Comparison of ENCODE assay signal across 17 cellular contexts in genomic region chrX:119997570-119997969, GRCh38. TPM values are rescaled to one million over a fixed set of nuclear protein-coding genes. Genes with fewer than 3 reads are reported as not detected.
A peak's percentile ranks its signal among the peaks of the same experiment; 100 is the strongest.
DNase-seq lines count a peak whose midpoint lies in the region; ATAC-seq and TF ChIP-seq lines count a peak whose summit lies in the region.
"Had no signal": no experiment of that assay in that cellular context is flagged by ENCODE, and none has a peak within 500 bp of the region (broad histone marks: within the 10 kb centered on the region; RNA-seq: fewer than 3 reads in every experiment).

No MANE protein-coding gene starts in this region.

- H3F3A ChIP-seq in DOHH2 (ENCODE audit: control insufficient read depth, insufficient read depth), result no peaks in the 10 kb centered on the region

- intact Hi-C loops in right lobe of liver (cut with DNase I), result no loop called here

- H3K9ac ChIP-seq in OCI-LY3 (ENCODE audit: low read length), result no peak overlapping the region

- peak overlapping the region; percentile 56 for H3K27ac ChIP-seq in DOHH2 (ENCODE audit: low read depth, low read length)
- no peak overlapping the region for H3K27ac ChIP-seq in OCI-LY3 (ENCODE audit: low read length)
- no peak overlapping the region for H3K27ac ChIP-seq in right lobe of liver
- H3K27ac ChIP-seq: 22Rv1, A549, C4-2B had no signal

- peak overlapping the region; percentile 61 for H3K4me2 ChIP-seq in DOHH2 (ENCODE audit: low read length)
- peak overlapping the region; percentile 22 for H3K4me2 ChIP-seq in OCI-LY3 (ENCODE audit: low read length)
- H3K4me2 ChIP-seq: A549 had no signal

- H3K27me3 ChIP-seq in DOHH2 (ENCODE audit: control insufficient read depth, low read length), result peaks cover 25% of the 10 kb centered on the region
- peaks cover 26% of the 10 kb centered on the region for H3K27me3 ChIP-seq in OCI-LY3 (ENCODE audit: low read depth, low read length)
- peaks cover 5 to 54% of the 10 kb centered on the region in 2 donors for H3K27me3 ChIP-seq in right lobe of liver

- H3K4me3 ChIP-seq in DOHH2 (ENCODE audit: low read length) (peak overlapping the region; percentile 46), OCI-LY3 (ENCODE audit: low read length) (no peak overlapping the region), right lobe of liver (no peak overlapping the region)
- H3K4me3 ChIP-seq: A549 had no signal

- ATAC-seq in HG02798 (IDR thresholded peaks at IDR 0.05; ENCODE audit: poor library complexity, unreplicated experiment) (peak; percentile 37), right lobe of liver (no peak), HG03432 (IDR thresholded peaks at IDR 0.05; ENCODE audit: unreplicated experiment) (no peak)
- ATAC-seq: A549 had no signal

- DNase-seq in germinal center (ENCODE audit: low spot score) (peak; percentile 24), right lobe of liver (no peak), GM19240 (ENCODE audit: insufficient read length, low spot score) (no peak)
- DNase-seq: AML-193; Caco-2; CD4-positive, alpha-beta T cell; GDM1; GOT3; H9; KG1 had no signal

- H2AFZ ChIP-seq in OCI-LY3 (ENCODE audit: low read depth, low read length), result no peak overlapping the region

- no peak for TF ChIP-seq POLR2A in right lobe of liver (IDR thresholded peaks at IDR 0.05)

- H3K36me3 ChIP-seq in DOHH2 (ENCODE audit: control insufficient read depth, low read length) (no peaks in the 10 kb centered on the region), OCI-LY3 (replicated peaks; ENCODE audit: low read depth, low read length) (no peaks in the 10 kb centered on the region), right lobe of liver (no peaks in the 10 kb centered on the region)

- TF ChIP-seq CTCF in DOHH2 (IDR thresholded peaks at IDR 0.05; ENCODE audit: low read depth, low read length, poor library complexity, severe bottlenecking) (no peak), OCI-LY3 (IDR thresholded peaks at IDR 0.05; ENCODE audit: low read depth, low read length) (no peak), right lobe of liver (IDR thresholded peaks at IDR 0.05) (no peak)

- H3K9me3 ChIP-seq in DOHH2 (ENCODE audit: control insufficient read depth, insufficient read depth, low read length) (no peaks in the 10 kb centered on the region), OCI-LY3 (ENCODE audit: insufficient read depth, low read length) (no peaks in the 10 kb centered on the region), right lobe of liver (no peaks in the 10 kb centered on the region)
- H3K9me3 ChIP-seq: A549, Caco-2 had no signal

- WGBS in right lobe of liver (ENCODE audit: insufficient coverage, low coverage, low lambda C conversion rate, missing lambda C conversion rate), result 17% methylated on average over 4 of the region's 4 CpGs

- peaks cover 25% of the 10 kb centered on the region for H3K4me1 ChIP-seq in DOHH2 (ENCODE audit: control insufficient read depth, low read length)
- peaks cover 7% of the 10 kb centered on the region; the same call in 1 of the 2 replicates for H3K4me1 ChIP-seq in OCI-LY3 (ENCODE audit: low read length)
- no peaks in the 10 kb centered on the region for H3K4me1 ChIP-seq in right lobe of liver
- H3K4me1 ChIP-seq: Caco-2 had no signal

- H3K9me2 ChIP-seq in DOHH2 (replicated peaks; ENCODE audit: control insufficient read depth, low read length), result no peaks in the 10 kb centered on the region

- H4K20me1 ChIP-seq in DOHH2 (ENCODE audit: control insufficient read depth, insufficient read depth, low read depth, low read length) (no peaks in the 10 kb centered on the region), OCI-LY3 (ENCODE audit: insufficient read depth, low read length) (no peaks in the 10 kb centered on the region)

- H3K79me2 ChIP-seq in DOHH2 (ENCODE audit: control insufficient read depth, low read length), result no peaks in the 10 kb centered on the region
- no peaks in the 10 kb centered on the region for H3K79me2 ChIP-seq in OCI-LY3 (ENCODE audit: low read length)

RNA-seq across cellular contexts. Expression of gene NKAP, which starts 54.0 kb away (rescaled TPM):
- 1 to 10 TPM; 3.3 to 4.4 (median 3.6) TPM for total RNA-seq in right lobe of liver
